Comparison of ENCODE assay signal across 2 cellular contexts in genomic region chr17:48567646-48568354, GRCh38.
TF ChIP-seq lines count a peak whose summit lies in the region.

No MANE protein-coding gene starts in this region.

TF ChIP-seq in GM23338, 12 proteins besides CTCF, POLR2A, EP300 and RAD21:
- TF ChIP-seq ZNF114 (CRISPR knock-in tag; IDR thresholded peaks at IDR 0.05) (no peak), EZH2phosphoT487 (IDR thresholded peaks at IDR 0.05; ENCODE audit: unreplicated experiment) (no peak), EZH2 (IDR thresholded peaks at IDR 0.05; ENCODE audit: low read depth, unreplicated experiment) (peak; percentile 82), CREB1 (CRISPR knock-in tag; IDR thresholded peaks at IDR 0.05; ENCODE audit: low read depth) (no peak), NANOG (IDR thresholded peaks at IDR 0.05; ENCODE audit: borderline replicate concordance) (no peak), JUNB (IDR thresholded peaks at IDR 0.05; ENCODE audit: unreplicated experiment) (no peak), REST (IDR thresholded peaks at IDR 0.05; ENCODE audit: unreplicated experiment) (no peak)

TF ChIP-seq in WTC11, 78 proteins besides CTCF, POLR2A, EP300 and RAD21:
- TF ChIP-seq AFF4 (CRISPR knock-in tag; IDR thresholded peaks at IDR 0.05; ENCODE audit: borderline replicate concordance) (no peak), JUN (CRISPR knock-in tag; IDR thresholded peaks at IDR 0.05) (no peak), ERG (CRISPR knock-in tag; IDR thresholded peaks at IDR 0.05) (no peak), ZNF512 (CRISPR knock-in tag; IDR thresholded peaks at IDR 0.05; ENCODE audit: borderline replicate concordance) (no peak), CBFB (CRISPR knock-in tag; IDR thresholded peaks at IDR 0.05; ENCODE audit: low read depth) (no peak), FOXP4 (CRISPR knock-in tag; IDR thresholded peaks at IDR 0.05) (no peak)
